In genomic region chr5:127426661-127427060, GRCh38 we compare ENCODE assay signal across 26 cellular contexts.
"Had no signal": no experiment of that assay in that cellular context is flagged by ENCODE, and none has a peak within 500 bp of the region (broad histone marks: within the 10 kb centered on the region; RNA-seq: fewer than 3 reads in every experiment).

No MANE protein-coding gene starts in this region.

- H3K4me3 ChIP-seq: MG63, Peyer's patch, SK-N-MC had no signal

- H3K9me3 ChIP-seq: MG63, Peyer's patch had no signal

- H3K36me3 Mint-ChIP-seq: activated naive CD4-positive, alpha-beta T cell treated with anti-CD3 and anti-CD28 coated beads, Interleukin-2, amount 10 ng/mL, durations not matched to agents 7 days and 5 days; activated naive CD8-positive, alpha-beta T cell treated with anti-CD3 and anti-CD28 coated beads for 36 hours had no signal

- H3K9me3 Mint-ChIP-seq: activated CD8-positive, alpha-beta T cell treated with anti-CD3 and anti-CD28 coated beads for 36 hours; activated naive CD4-positive, alpha-beta T cell treated with anti-CD3 and anti-CD28 coated beads, Interleukin-2, amount 10 ng/mL, durations not matched to agents 7 days and 5 days; activated naive CD8-positive, alpha-beta T cell treated with anti-CD3 and anti-CD28 coated beads for 36 hours; activated T-cell treated with anti-CD3 and anti-CD28 coated beads, Interleukin-2, amount 50 U/mL, for 72 hours; activated T-helper 2 cell treated with anti-CD3 and anti-CD28 coated beads, Interferon-gamma antibody, Interleukin-2, Interleukin-4, amounts not matched to agents 10 μg/mL and 5 μg/mL and 100 μg/mL, durations not matched to agents 14 hours and 24 hours and 36 hours; T-helper 2 cell treated with Interferon-gamma antibody and Interleukin-4, amounts not matched to agents 5 μg/mL and 100 μg/mL, for 36 hours had no signal

- H3K4me1 ChIP-seq: Peyer's patch had no signal

- H3K27me3 ChIP-seq: brain microvascular endothelial cell, Peyer's patch had no signal

- H3K36me3 ChIP-seq: brain microvascular endothelial cell, MG63, Peyer's patch had no signal

- DNase-seq: activated CD4-positive, alpha-beta T cell treated with anti-CD3 and anti-CD28 coated beads for 4 hours; activated CD8-positive, alpha-beta memory T cell treated with anti-CD3 and anti-CD28 coated beads, Interleukin-2, amount 50 U/mL, for 4 hours; activated CD8-positive, alpha-beta T cell treated with anti-CD3 and anti-CD28 coated beads for 36 hours; activated gamma-delta T cell treated with Interleukin-2 at 50 U/mL for 16 hours; activated naive CD4-positive, alpha-beta T cell treated with anti-CD3 and anti-CD28 coated beads, Interleukin-2, amount 10 ng/mL, durations not matched to agents 7 days and 5 days; activated naive CD8-positive, alpha-beta T cell treated with anti-CD3 and anti-CD28 coated beads for 36 hours; activated T-cell treated with anti-CD3 and anti-CD28 coated beads, Interleukin-2, amount 50 U/mL, for 72 hours; brain microvascular endothelial cell; caudate nucleus; MG63; NCI-H1105; NCI-H1436; NCI-H1694 treated with DMSO at 0.1 percent for 48 hours; NCI-H2029 treated with DMSO at 0.1 percent for 48 hours; NCI-H345; NCI-H510A treated with DMSO at 0.1 percent for 48 hours; NCI-H69; NK-92 treated with Interleukin-12 subunit alpha and Interleukin-12 subunit beta, amount 100 ng/mL, for 24 hours; Peyer's patch; SHP77 treated with DMSO at 0.1 percent for 48 hours; SW 1271 had no signal

- H3K4me1 Mint-ChIP-seq: activated naive CD4-positive, alpha-beta T cell treated with anti-CD3 and anti-CD28 coated beads, Interleukin-2, amount 10 ng/mL, durations not matched to agents 7 days and 5 days had no signal

- H3K27ac ChIP-seq: brain microvascular endothelial cell, Peyer's patch, RWPE1, SK-N-MC had no signal

- H3K27ac Mint-ChIP-seq: activated CD8-positive, alpha-beta T cell treated with anti-CD3 and anti-CD28 coated beads for 36 hours; activated naive CD4-positive, alpha-beta T cell treated with anti-CD3 and anti-CD28 coated beads, Interleukin-2, amount 10 ng/mL, durations not matched to agents 7 days and 5 days; activated naive CD8-positive, alpha-beta T cell treated with anti-CD3 and anti-CD28 coated beads for 36 hours; activated T-cell treated with anti-CD3 and anti-CD28 coated beads, Interleukin-2, amount 50 U/mL, for 72 hours; activated T-helper 2 cell treated with anti-CD3 and anti-CD28 coated beads, Interferon-gamma antibody, Interleukin-2, Interleukin-4, amounts not matched to agents 10 μg/mL and 5 μg/mL and 100 μg/mL, durations not matched to agents 14 hours and 24 hours and 36 hours; T-helper 2 cell treated with Interferon-gamma antibody and Interleukin-4, amounts not matched to agents 5 μg/mL and 100 μg/mL, for 36 hours had no signal

- H3K4me3 Mint-ChIP-seq: activated CD8-positive, alpha-beta T cell treated with anti-CD3 and anti-CD28 coated beads for 36 hours; activated naive CD4-positive, alpha-beta T cell treated with anti-CD3 and anti-CD28 coated beads, Interleukin-2, amount 10 ng/mL, durations not matched to agents 7 days and 5 days; activated naive CD8-positive, alpha-beta T cell treated with anti-CD3 and anti-CD28 coated beads for 36 hours; activated T-cell treated with anti-CD3 and anti-CD28 coated beads, Interleukin-2, amount 50 U/mL, for 72 hours; T-helper 2 cell treated with Interferon-gamma antibody and Interleukin-4, amounts not matched to agents 5 μg/mL and 100 μg/mL, for 36 hours had no signal

- ATAC-seq: activated CD4-positive, CD25-positive, alpha-beta regulatory T cell treated with anti-CD3 and anti-CD28 coated beads, Interleukin-2, amount 50 U/mL, for 24 hours; activated CD8-positive, alpha-beta T cell treated with anti-CD3 and anti-CD28 coated beads for 36 hours; activated T-cell treated with anti-CD3 and anti-CD28 coated beads, Interleukin-2, amount 50 U/mL, for 72 hours had no signal

- H3K27me3 Mint-ChIP-seq: activated naive CD4-positive, alpha-beta T cell treated with anti-CD3 and anti-CD28 coated beads, Interleukin-2, amount 10 ng/mL, durations not matched to agents 7 days and 5 days had no signal
